ENCODE assay signal across 8 cellular contexts in the genomic region with DNA sequence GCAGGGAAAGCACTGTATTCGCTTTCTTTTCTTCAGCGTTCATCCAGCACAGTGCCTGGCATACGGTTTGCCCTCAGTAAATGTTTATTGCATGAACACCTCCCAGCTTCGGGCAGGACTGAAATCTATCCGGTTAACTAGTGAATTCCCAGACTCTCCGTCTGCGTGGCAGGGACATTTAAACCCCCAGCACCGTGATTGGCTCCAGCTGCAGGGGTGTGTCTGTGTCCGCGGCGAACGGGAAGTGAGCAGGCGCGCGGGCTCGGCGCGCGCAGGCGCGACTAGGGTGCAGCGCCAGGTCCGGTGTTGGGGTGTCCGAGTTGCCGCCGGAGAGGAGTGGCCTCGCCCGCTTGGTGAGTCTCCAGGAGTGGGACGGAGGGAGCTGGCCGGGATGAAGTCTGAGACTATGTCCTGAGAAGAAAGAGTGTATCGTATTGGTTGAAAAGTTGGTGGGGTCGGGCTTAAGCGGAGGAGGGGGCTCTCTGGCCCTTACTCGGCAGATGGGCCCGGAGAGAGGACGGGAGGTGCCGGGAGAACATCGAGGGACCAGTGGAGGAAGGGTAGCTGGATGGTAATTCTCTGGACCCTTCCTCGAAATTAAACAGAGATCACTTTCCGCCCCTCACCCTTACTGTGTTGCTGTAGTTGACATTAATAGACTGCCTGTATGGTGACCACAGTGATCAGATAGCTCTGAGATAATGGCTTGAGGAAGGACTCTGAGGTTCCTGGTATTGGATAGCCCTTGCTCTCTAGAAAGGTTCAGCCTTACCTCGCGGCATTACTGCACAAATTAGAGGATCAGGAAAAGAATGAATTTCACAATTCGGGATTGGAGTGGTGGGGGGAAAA. TPM values are rescaled to one million over a fixed set of nuclear protein-coding genes. Genes with fewer than 3 reads are reported as not detected.
DNase-seq lines count a peak whose midpoint lies in the region; ATAC-seq and TF ChIP-seq lines count a peak whose summit lies in the region.

A gene (plus strand): TSS at position 274 of the 852 bp plus-strand sequence. CDS start 16,213 bp downstream, outside the sequence.

- ATAC-seq in HG02938 (IDR thresholded peaks at IDR 0.05; ENCODE audit: unreplicated experiment) (peak; percentile 66), psoas muscle (peak; percentile 92 to 95 (median 94))

- H3K4me3 ChIP-seq in right atrium auricular region = peak within 1 kb of the TSS; percentile 68 to 85
- peak within 1 kb of the TSS; percentile 90 for H3K4me3 ChIP-seq in psoas muscle
- H3K4me3 ChIP-seq in urinary bladder (ENCODE audit: low read depth, low read length) = peak within 1 kb of the TSS; percentile 65

- in situ Hi-C loops in GM13977 (cut with MboI; ENCODE audit: low pct_unique_long_range_greater_than_20kb, low sequenced_read_pairs, unreplicated experiment) = no loop called here

- TF ChIP-seq CTCF in GM13977 (IDR thresholded peaks at IDR 0.05; ENCODE audit: extremely low read depth, insufficient read depth, missing control alignments) = no peak
- TF ChIP-seq CTCF in right atrium auricular region (IDR thresholded peaks at IDR 0.05) = no peak
- TF ChIP-seq CTCF in psoas muscle (IDR thresholded peaks at IDR 0.05) = no peak

- H3K4me1 ChIP-seq in right atrium auricular region (peaks cover 0 to 52% of the 10 kb centered on the region in 2 donors), psoas muscle (peaks cover 25% of the 10 kb centered on the region), urinary bladder (ENCODE audit: insufficient read depth) (no peaks in the 10 kb centered on the region)

- 0% methylated on average over 38 to 43 of the region's 43 CpGs for WGBS in psoas muscle, 3 donors
- under 1% methylated on average over 43 of the region's 43 CpGs for WGBS in urinary bladder

- intact Hi-C loops in T-helper 2 cell treated with Interferon-gamma antibody and Interleukin-4, amounts not matched to agents 100 ng/mL and 5 ng/mL, for 36 hours (cut with micrococcal nuclease) = loop anchor here (1.0 to 10.0 kb wide), 2 partner anchors 80 to 429 kb away; a partner anchor contains a TSS
- intact Hi-C loops in psoas muscle (cut with DNase I) = no loop called here

- DNase-seq in GM13977 (ENCODE audit: low spot score) = peak; percentile 91
- peak; percentile 50 to 62 for DNase-seq in NCI-H1930 (lab: John Stamatoyannopoulos, UW)
- peak; percentile 40 to 96 (median 90) for DNase-seq in anterior cingulate cortex (lab: John Stamatoyannopoulos, UW)
- peak; percentile 97 for DNase-seq in right atrium auricular region (ENCODE audit: low spot score)
- peak; percentile 94 to 96 for DNase-seq in psoas muscle

- H3K27ac ChIP-seq in right atrium auricular region (peak within 1 kb of the TSS; percentile 94 to 95), psoas muscle (peak within 1 kb of the TSS; percentile 85), urinary bladder (ENCODE audit: low read depth) (peak within 1 kb of the TSS; percentile 93)

- no peaks in the 10 kb centered on the region for H3K36me3 ChIP-seq in right atrium auricular region
- peaks cover 0 to 2% of the 10 kb centered on the region in 2 donors for H3K36me3 ChIP-seq in psoas muscle (ENCODE audit: insufficient read depth in 1 of 2, low read depth in 1 of 2)
- H3K36me3 ChIP-seq in urinary bladder (ENCODE audit: insufficient read depth) = no peaks in the 10 kb centered on the region

- H3K27me3 ChIP-seq in right atrium auricular region (no peaks in the 10 kb centered on the region), psoas muscle (ENCODE audit: insufficient read depth in 3 of 3, low read length in 2 of 3) (no peaks in the 10 kb centered on the region)

- no peaks in the 10 kb centered on the region for H3K9me3 ChIP-seq in right atrium auricular region
- H3K9me3 ChIP-seq in psoas muscle = no peaks in the 10 kb centered on the region

RNA-seq across cellular contexts. Expression of the gene that starts here (rescaled TPM):
- 58.6 and 62.3 TPM in 2 replicates for total RNA-seq in T-helper 2 cell treated with Interferon-gamma antibody and Interleukin-4, amounts not matched to agents 100 ng/mL and 5 ng/mL, for 36 hours
- total RNA-seq in right atrium auricular region (10 to 100 TPM; 37.3 to 38.1 TPM), psoas muscle (10 to 100 TPM; 21.9 to 42.2 (median 31.6) TPM), urinary bladder (94.3 TPM)
- polyA plus RNA-seq in psoas muscle (10 to 100 TPM; 12.9 to 17.4 (median 17.2) TPM), urinary bladder (47.8 TPM)

Comparison
In these comparisons a context has a peak if more than half of its experiments do, and no peak if none do; other contexts are left out.
1. Peak in every context shown above with its lines: DNase-seq, ATAC-seq, H3K4me3 ChIP-seq and H3K27ac ChIP-seq.